8 cellular contexts compared by ENCODE assay signal in the genomic region with DNA sequence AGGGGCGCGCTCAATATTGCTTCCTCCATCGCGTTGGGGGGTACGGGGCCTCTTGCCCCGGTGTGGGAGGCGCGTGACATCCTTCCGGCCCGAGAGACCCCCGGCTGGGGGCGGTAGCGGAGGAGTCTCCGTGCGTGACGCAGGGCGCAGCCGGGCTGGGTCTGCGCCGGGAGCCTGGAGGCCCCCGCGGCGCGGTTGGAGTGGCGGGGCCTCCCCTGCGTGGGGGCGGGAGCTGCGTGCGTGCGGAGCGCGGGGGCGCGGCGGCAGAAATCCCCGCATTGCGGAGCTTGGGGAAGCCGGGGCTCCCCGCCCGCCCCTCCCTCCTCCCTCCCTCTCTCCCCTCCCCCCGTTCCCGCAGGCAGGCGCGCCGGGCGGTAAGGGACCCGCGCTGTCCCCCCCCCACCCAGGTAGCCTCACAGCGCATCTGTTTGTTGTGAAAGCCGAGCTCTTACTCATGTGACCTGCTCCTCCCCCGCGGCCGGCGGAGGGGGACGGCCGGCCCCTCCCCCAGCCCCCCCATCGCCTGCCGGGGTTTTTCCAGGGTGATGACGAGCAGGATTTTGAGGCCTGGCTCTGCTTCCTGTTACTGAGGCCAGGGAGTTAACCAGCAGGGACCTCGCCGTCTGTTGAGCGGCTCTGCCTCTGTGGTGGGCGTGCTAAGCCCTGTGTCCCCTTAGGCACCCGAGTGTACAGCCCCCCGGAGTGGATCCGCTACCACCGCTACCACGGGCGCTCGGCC. TPM values are rescaled to one million over a fixed set of nuclear protein-coding genes. Genes with fewer than 3 reads are reported as not detected.
A peak's percentile ranks its signal among the peaks of the same experiment; 100 is the strongest.
DNase-seq lines count a peak whose midpoint lies in the region; ATAC-seq and TF ChIP-seq lines count a peak whose summit lies in the region.

No MANE protein-coding gene starts in this region.

- H3K4me3 ChIP-seq in CD4-positive, alpha-beta memory T cell (ENCODE audit: low read length in 2 of 2): peak overlapping the region; percentile 69 to 88

- H3K27me3 Mint-ChIP-seq in CD4-positive, alpha-beta memory T cell: peaks cover 0 to 3% of the 10 kb centered on the region in 2 donors
- H3K27me3 Mint-ChIP-seq in activated T-helper 17 cell treated with anti-CD3 and anti-CD28 coated beads, Interleukin-2, amount 50 U/mL, for 72 hours: no peaks in the 10 kb centered on the region
- peaks cover 0 to 4% (median 0%) of the 10 kb centered on the region in 3 donors for H3K27me3 Mint-ChIP-seq in naive B cell

- H3K27ac Mint-ChIP-seq in CD4-positive, alpha-beta memory T cell: peak overlapping the region; percentile 92 to 96 (median 94)
- peak overlapping the region; percentile 93 for H3K27ac Mint-ChIP-seq in activated T-helper 17 cell treated with anti-CD3 and anti-CD28 coated beads, Interleukin-2, amount 50 U/mL, for 72 hours
- H3K27ac Mint-ChIP-seq in naive B cell: peak overlapping the region; percentile 96 to 99 (median 98)

- intact Hi-C loops in CD4-positive, alpha-beta memory T cell (cut with micrococcal nuclease): loop anchor here (5.0 kb wide), 1 partner anchor 125 kb away; no protein-coding TSS in a partner anchor

- no peaks in the 10 kb centered on the region for H3K9me3 ChIP-seq in CD4-positive, alpha-beta memory T cell (ENCODE audit: control insufficient read depth in 1 of 2, low read length in 2 of 2)

- peaks cover 0 to 8% (median 0%) of the 10 kb centered on the region in 8 donors for H3K9me3 Mint-ChIP-seq in CD4-positive, alpha-beta memory T cell
- H3K9me3 Mint-ChIP-seq in activated T-helper 17 cell treated with anti-CD3 and anti-CD28 coated beads, Interleukin-2, amount 50 U/mL, for 72 hours: no peaks in the 10 kb centered on the region
- H3K9me3 Mint-ChIP-seq in naive B cell: no peaks in the 10 kb centered on the region

- H3K4me1 Mint-ChIP-seq in CD4-positive, alpha-beta memory T cell: peaks cover 4 to 44% (median 17%) of the 10 kb centered on the region in 4 donors
- H3K4me1 Mint-ChIP-seq in activated T-helper 17 cell treated with anti-CD3 and anti-CD28 coated beads, Interleukin-2, amount 50 U/mL, for 72 hours: no peaks in the 10 kb centered on the region
- H3K4me1 Mint-ChIP-seq in naive B cell: peaks cover 34 to 53% (median 40%) of the 10 kb centered on the region in 3 donors

- H3K4me1 ChIP-seq in CD4-positive, alpha-beta memory T cell (ENCODE audit: insufficient read depth, low read length): peaks cover 42% of the 10 kb centered on the region

- H3K27ac ChIP-seq in CD4-positive, alpha-beta memory T cell (ENCODE audit: low read depth, low read length): peak overlapping the region; percentile 98
- peak overlapping the region; percentile 92 for H3K27ac ChIP-seq in RWPE1

- peaks cover 22% of the 10 kb centered on the region for H3K36me3 ChIP-seq in CD4-positive, alpha-beta memory T cell (ENCODE audit: insufficient read depth, low read length)

- DNase-seq in CD4-positive, alpha-beta memory T cell: peak; percentile 74 to 96 (median 77)
- DNase-seq in HK-2 (ENCODE audit: unreplicated experiment): peak; percentile 91
- peak; percentile 80 for DNase-seq in RWPE1 (ENCODE audit: low spot score)
- DNase-seq in fibroblast of gingiva (ENCODE audit: low read depth): peak; percentile 94
- peak; percentile 82 for DNase-seq in naive B cell
- peak; percentile 80 for DNase-seq in stimulated activated CD8-positive, alpha-beta memory T cell treated with anti-CD3 and anti-CD28 coated beads, Interleukin-7, amount 100 ng/mL, for 24 hours (ENCODE audit: low read depth)

- CTCF ChIA-PET in CD4-positive, alpha-beta memory T cell (lab: Charles Lee; ENCODE audit: partially characterized antibody): interaction anchor here (1.5 to 2.9 kb wide), 3 partner anchors 15 to 31 kb away, joined by 3 to 8 read pairs (median 8); no protein-coding TSS in a partner anchor
- CTCF ChIA-PET in RWPE1 (lab: Yijun Ruan, JAX): interaction anchor here (1.1 kb wide), 1 partner anchor 11 kb away, joined by 3 read pairs; no protein-coding TSS in a partner anchor

- peaks cover 6 to 26% of the 10 kb centered on the region in 2 donors for H3K36me3 Mint-ChIP-seq in CD4-positive, alpha-beta memory T cell
- peaks cover 56% of the 10 kb centered on the region for H3K36me3 Mint-ChIP-seq in activated T-helper 17 cell treated with anti-CD3 and anti-CD28 coated beads, Interleukin-2, amount 50 U/mL, for 72 hours (ENCODE audit: low read depth)
- no peaks in the 10 kb centered on the region for H3K36me3 Mint-ChIP-seq in naive B cell

- TF ChIP-seq CTCF in RWPE1 (conservative IDR thresholded peaks at IDR 0.05; ENCODE audit: low read depth): no peak

- H3K27me3 ChIP-seq in CD4-positive, alpha-beta memory T cell (ENCODE audit: insufficient read depth, low read length): no peaks in the 10 kb centered on the region

- H3K4me3 Mint-ChIP-seq in CD4-positive, alpha-beta memory T cell: peak overlapping the region; percentile 85 to 93 (median 90)
- H3K4me3 Mint-ChIP-seq in activated T-helper 17 cell treated with anti-CD3 and anti-CD28 coated beads, Interleukin-2, amount 50 U/mL, for 72 hours: peak overlapping the region; percentile 87
- peak overlapping the region; percentile 86 to 97 (median 91) for H3K4me3 Mint-ChIP-seq in naive B cell

- peak; percentile 49 for ATAC-seq in activated T-helper 17 cell treated with anti-CD3 and anti-CD28 coated beads, Interleukin-2, amount 50 U/mL, for 72 hours (replicated peaks)
- peak; percentile 29 to 34 for ATAC-seq in naive B cell (ENCODE audit: low read depth in 2 of 2)
- no peak for ATAC-seq in HG02610 (IDR thresholded peaks at IDR 0.05; ENCODE audit: unreplicated experiment)

- POLR2A ChIA-PET in CD4-positive, alpha-beta memory T cell (lab: Charles Lee; ENCODE audit: partially characterized antibody): interaction anchor here (0.8 to 5.7 kb wide), 14 partner anchors 8 to 547 kb away, joined by 3 to 90 read pairs (median 8); no protein-coding TSS in a partner anchor
- POLR2A ChIA-PET in RWPE1 (lab: Yijun Ruan, JAX; ENCODE audit: low non-redundant PET): interaction anchor here (0.6 to 1.0 kb wide), 5 partner anchors 11 to 227 kb away, joined by 3 to 5 read pairs (median 3); no protein-coding TSS in a partner anchor

RNA-seq across cellular contexts. Expression of gene PIM3, which starts 1.6 kb away (rescaled TPM):
- total RNA-seq in CD4-positive, alpha-beta memory T cell: 10 to 100 TPM; 58.8 to 62.3 TPM
- polyA plus RNA-seq in CD4-positive, alpha-beta memory T cell: 10 to 100 TPM; 48.1 to 49.7 TPM
- total RNA-seq in activated T-helper 17 cell treated with anti-CD3 and anti-CD28 coated beads, Interleukin-2, amount 50 U/mL, for 72 hours: 100 to 1,000 TPM in 1 of 2 donors, 10 to 100 TPM in 1; 94.8 to 235 TPM
- 10 to 100 TPM; 46.7 to 60.7 (median 55.0) TPM for polyA plus RNA-seq in naive B cell (ENCODE audit: low read depth in 6 of 6)

RNA-seq across cellular contexts. Expression of gene CRELD2, which starts 43.7 kb away (rescaled TPM):
- total RNA-seq in CD4-positive, alpha-beta memory T cell: 10 to 100 TPM; 36.0 to 36.2 TPM
- 10 to 100 TPM; 40.2 to 46.1 TPM for polyA plus RNA-seq in CD4-positive, alpha-beta memory T cell
- total RNA-seq in activated T-helper 17 cell treated with anti-CD3 and anti-CD28 coated beads, Interleukin-2, amount 50 U/mL, for 72 hours: 10 to 100 TPM; 22.7 to 38.6 TPM
- polyA plus RNA-seq in naive B cell (ENCODE audit: low read depth in 6 of 6): 10 to 100 TPM; 21.9 to 33.8 (median 28.0) TPM

RNA-seq across cellular contexts. Expression of gene ALG12, which starts 43.9 kb away (rescaled TPM):
- total RNA-seq in CD4-positive, alpha-beta memory T cell: 10 to 100 TPM; 19.6 to 27.2 TPM
- 10 to 100 TPM; 16.9 to 19.0 TPM for polyA plus RNA-seq in CD4-positive, alpha-beta memory T cell
- 10 to 100 TPM; 19.5 to 21.9 TPM for total RNA-seq in activated T-helper 17 cell treated with anti-CD3 and anti-CD28 coated beads, Interleukin-2, amount 50 U/mL, for 72 hours
- polyA plus RNA-seq in naive B cell (ENCODE audit: low read depth in 6 of 6): 10 to 100 TPM; 10.1 to 17.5 (median 13.0) TPM

RNA-seq across cellular contexts. Expression of gene IL17REL, which starts 50.4 kb away (rescaled TPM):
- total RNA-seq in CD4-positive, alpha-beta memory T cell: not detected
- not detected for polyA plus RNA-seq in CD4-positive, alpha-beta memory T cell
- total RNA-seq in activated T-helper 17 cell treated with anti-CD3 and anti-CD28 coated beads, Interleukin-2, amount 50 U/mL, for 72 hours: under 1 TPM; 0.09 to 0.42 TPM
- polyA plus RNA-seq in naive B cell (ENCODE audit: low read depth in 6 of 6): not detected
